ENCODE assay signal across 8 cellular contexts in genomic region chr20:33647603-33648395, GRCh38. TPM values are rescaled to one million over a fixed set of nuclear protein-coding genes. Genes with fewer than 3 reads are reported as not detected.
A peak's percentile ranks its signal among the peaks of the same experiment; 100 is the strongest.
DNase-seq lines count a peak whose midpoint lies in the region; ATAC-seq and TF ChIP-seq lines count a peak whose summit lies in the region.

No MANE protein-coding gene starts in this region.

- peaks cover 8% of the 10 kb centered on the region for H3K4me1 Mint-ChIP-seq in activated naive CD8-positive, alpha-beta T cell treated with anti-CD3 and anti-CD28 coated beads, Interleukin-2, amount 10 ng/mL, durations not matched to agents 7 days and 5 days
- H3K4me1 Mint-ChIP-seq in activated naive CD8-positive, alpha-beta T cell treated with anti-CD3 and anti-CD28 coated beads for 36 hours = peaks cover 12% of the 10 kb centered on the region

- no peak for DNase-seq in activated naive CD8-positive, alpha-beta T cell treated with anti-CD3 and anti-CD28 coated beads, Interleukin-2, amount 10 ng/mL, durations not matched to agents 7 days and 5 days
- DNase-seq in activated naive CD8-positive, alpha-beta T cell treated with anti-CD3 and anti-CD28 coated beads for 36 hours = no peak
- DNase-seq in NCI-H2029 (lab: John Stamatoyannopoulos, UW) = peak; percentile 63
- DNase-seq in glomerular visceral epithelial cell (ENCODE audit: extremely low spot score) = peak; percentile 88
- DNase-seq in vagina (ENCODE audit: extremely low spot score in 2 of 2) = no peak
- no peak for DNase-seq in omental fat pad (ENCODE audit: low spot score)
- no peak for DNase-seq in BE2C

- no peak overlapping the region for H3K4me3 Mint-ChIP-seq in activated naive CD8-positive, alpha-beta T cell treated with anti-CD3 and anti-CD28 coated beads, Interleukin-2, amount 10 ng/mL, durations not matched to agents 7 days and 5 days
- H3K4me3 Mint-ChIP-seq in activated naive CD8-positive, alpha-beta T cell treated with anti-CD3 and anti-CD28 coated beads for 36 hours = no peak overlapping the region

- H3K27ac ChIP-seq in vagina = peak overlapping the region; percentile 9

- peak; percentile 47 for ATAC-seq in activated naive CD8-positive, alpha-beta T cell treated with anti-CD3 and anti-CD28 coated beads, Interleukin-2, amount 10 ng/mL, durations not matched to agents 7 days and 5 days (ENCODE audit: low read depth)
- ATAC-seq in omental fat pad (ENCODE audit: low FRiP score) (no peak), GM21528 (IDR thresholded peaks at IDR 0.05; ENCODE audit: low FRiP score, unreplicated experiment) (no peak)

- H3K4me1 ChIP-seq in vagina (peaks cover 31% of the 10 kb centered on the region), BE2C (peaks cover 29% of the 10 kb centered on the region)

- no peaks in the 10 kb centered on the region for H3K9me3 Mint-ChIP-seq in activated naive CD8-positive, alpha-beta T cell treated with anti-CD3 and anti-CD28 coated beads, Interleukin-2, amount 10 ng/mL, durations not matched to agents 7 days and 5 days
- no peaks in the 10 kb centered on the region for H3K9me3 Mint-ChIP-seq in activated naive CD8-positive, alpha-beta T cell treated with anti-CD3 and anti-CD28 coated beads for 36 hours

- intact Hi-C loops in vagina (cut with DNase I) = no loop called here

- H3K27me3 Mint-ChIP-seq in activated naive CD8-positive, alpha-beta T cell treated with anti-CD3 and anti-CD28 coated beads, Interleukin-2, amount 10 ng/mL, durations not matched to agents 7 days and 5 days = no peaks in the 10 kb centered on the region
- no peaks in the 10 kb centered on the region for H3K27me3 Mint-ChIP-seq in activated naive CD8-positive, alpha-beta T cell treated with anti-CD3 and anti-CD28 coated beads for 36 hours

- peaks cover 0 to 21% of the 10 kb centered on the region in 2 donors for H3K36me3 ChIP-seq in vagina
- peaks cover 15% of the 10 kb centered on the region for H3K36me3 ChIP-seq in BE2C

- H3K36me3 Mint-ChIP-seq in activated naive CD8-positive, alpha-beta T cell treated with anti-CD3 and anti-CD28 coated beads, Interleukin-2, amount 10 ng/mL, durations not matched to agents 7 days and 5 days = peaks cover 9% of the 10 kb centered on the region
- no peaks in the 10 kb centered on the region for H3K36me3 Mint-ChIP-seq in activated naive CD8-positive, alpha-beta T cell treated with anti-CD3 and anti-CD28 coated beads for 36 hours

- H3K9me3 ChIP-seq in vagina = no peaks in the 10 kb centered on the region
- no peaks in the 10 kb centered on the region for H3K9me3 ChIP-seq in BE2C

- POLR2A ChIA-PET in activated naive CD8-positive, alpha-beta T cell treated with anti-CD3 and anti-CD28 coated beads, Interleukin-2, amount 10 ng/mL, durations not matched to agents 7 days and 5 days (lab: Charles Lee) = interaction anchor here (1.3 kb wide), 1 partner anchor 16 kb away, joined by 4 read pairs; no protein-coding TSS in a partner anchor

- no peak overlapping the region for H3K4me3 ChIP-seq in vagina
- H3K4me3 ChIP-seq in BE2C (ENCODE audit: low read depth, low read length) = no peak overlapping the region

- TF ChIP-seq POLR2A in vagina (IDR thresholded peaks at IDR 0.05) = no peak

- H3K27me3 ChIP-seq in vagina (no peaks in the 10 kb centered on the region), BE2C (no peaks in the 10 kb centered on the region)

- H3K27ac Mint-ChIP-seq in activated naive CD8-positive, alpha-beta T cell treated with anti-CD3 and anti-CD28 coated beads, Interleukin-2, amount 10 ng/mL, durations not matched to agents 7 days and 5 days = peak overlapping the region; percentile 42
- no peak overlapping the region for H3K27ac Mint-ChIP-seq in activated naive CD8-positive, alpha-beta T cell treated with anti-CD3 and anti-CD28 coated beads for 36 hours

- TF ChIP-seq CTCF in vagina (IDR thresholded peaks at IDR 0.05) (no peak), omental fat pad (IDR thresholded peaks at IDR 0.05) (no peak), BE2C (IDR thresholded peaks at IDR 0.05; ENCODE audit: low read depth, low read length) (no peak)

RNA-seq across cellular contexts. Expression of gene C20orf144, which starts 14.3 kb away (rescaled TPM):
- total RNA-seq in activated naive CD8-positive, alpha-beta T cell treated with anti-CD3 and anti-CD28 coated beads, Interleukin-2, amount 10 ng/mL, durations not matched to agents 7 days and 5 days = under 1 TPM; 0.39 to 0.43 TPM
- total RNA-seq in activated naive CD8-positive, alpha-beta T cell treated with anti-CD3 and anti-CD28 coated beads for 36 hours = under 1 TPM; 0.10 to 0.21 TPM
- total RNA-seq in vagina (not detected), omental fat pad (not detected)
- 0.57 TPM for polyA plus RNA-seq in BE2C (2012; ENCODE audit: insufficient read depth, insufficient read length, low read depth)

RNA-seq across cellular contexts. Expression of gene ACTL10, which starts 18.9 kb away (rescaled TPM):
- 1 to 10 TPM; 4.4 to 4.9 TPM for total RNA-seq in activated naive CD8-positive, alpha-beta T cell treated with anti-CD3 and anti-CD28 coated beads, Interleukin-2, amount 10 ng/mL, durations not matched to agents 7 days and 5 days
- 1 to 10 TPM; 4.1 TPM for total RNA-seq in activated naive CD8-positive, alpha-beta T cell treated with anti-CD3 and anti-CD28 coated beads for 36 hours
- total RNA-seq in vagina = 1.5 TPM
- 1 to 10 TPM; 1.1 to 2.4 (median 1.8) TPM for total RNA-seq in omental fat pad
- 4.3 TPM for polyA plus RNA-seq in BE2C (2012; ENCODE audit: insufficient read depth, insufficient read length, low read depth)

RNA-seq across cellular contexts. Expression of gene NECAB3, which starts 26.4 kb away (rescaled TPM):
- total RNA-seq in activated naive CD8-positive, alpha-beta T cell treated with anti-CD3 and anti-CD28 coated beads, Interleukin-2, amount 10 ng/mL, durations not matched to agents 7 days and 5 days = 10 to 100 TPM; 36.3 to 37.7 TPM
- total RNA-seq in activated naive CD8-positive, alpha-beta T cell treated with anti-CD3 and anti-CD28 coated beads for 36 hours = 10 to 100 TPM; 10.7 to 12.0 TPM
- total RNA-seq in vagina = 29.2 TPM
- total RNA-seq in omental fat pad = 10 to 100 TPM; 19.1 to 29.8 (median 26.8) TPM
- polyA plus RNA-seq in BE2C (2012; ENCODE audit: insufficient read depth, insufficient read length, low read depth) = 39.5 TPM

RNA-seq across cellular contexts. Expression of gene E2F1, which starts 38.4 kb away (rescaled TPM):
- total RNA-seq in activated naive CD8-positive, alpha-beta T cell treated with anti-CD3 and anti-CD28 coated beads, Interleukin-2, amount 10 ng/mL, durations not matched to agents 7 days and 5 days = 10 to 100 TPM; 62.5 to 68.4 TPM
- total RNA-seq in activated naive CD8-positive, alpha-beta T cell treated with anti-CD3 and anti-CD28 coated beads for 36 hours = 10 to 100 TPM; 76.1 to 79.6 TPM
- total RNA-seq in vagina = 0.49 TPM
- 1 to 10 TPM; 1.2 to 1.9 (median 1.5) TPM for total RNA-seq in omental fat pad
- 18.2 TPM for polyA plus RNA-seq in BE2C (2012; ENCODE audit: insufficient read depth, insufficient read length, low read depth)

Comparison
In these comparisons a context has a peak if more than half of its experiments do, and no peak if none do; other contexts are left out.
1. DNase-seq: peak in NCI-H2029 (single experiment) and glomerular visceral epithelial cell (single experiment); none in activated naive CD8-positive, alpha-beta T cell treated with anti-CD3 and anti-CD28 coated beads, Interleukin-2, amount 10 ng/mL, durations not matched to agents 7 days and 5 days (single experiment), activated naive CD8-positive, alpha-beta T cell treated with anti-CD3 and anti-CD28 coated beads for 36 hours (single experiment), vagina (0 of 2), omental fat pad (single experiment) and BE2C (single experiment).